Comparison of ENCODE assay signal across 20 cellular contexts in genomic region chr2:178251126-178251525, GRCh38.
"Had no signal": no experiment of that assay in that cellular context is flagged by ENCODE, and none has a peak within 500 bp of the region (broad histone marks: within the 10 kb centered on the region; RNA-seq: fewer than 3 reads in every experiment).

No MANE protein-coding gene starts in this region.

- H3K36me3 Mint-ChIP-seq: activated CD8-positive, alpha-beta memory T cell treated with anti-CD3 and anti-CD28 coated beads, Interleukin-2, amount 10 ng/mL, durations not matched to agents 7 days and 5 days; activated naive CD8-positive, alpha-beta T cell treated with anti-CD3 and anti-CD28 coated beads for 36 hours; memory B cell; T-cell; WTC11 had no signal

- H3K27ac ChIP-seq: neutrophil, right atrium auricular region, tibial nerve had no signal

- H3K4me1 Mint-ChIP-seq: activated CD4-positive, alpha-beta memory T cell treated with anti-CD3 and anti-CD28 coated beads, Interleukin-2, amount 10 ng/mL, durations not matched to agents 7 days and 5 days; activated CD8-positive, alpha-beta memory T cell treated with anti-CD3 and anti-CD28 coated beads, Interleukin-2, amount 10 ng/mL, durations not matched to agents 7 days and 5 days; activated naive CD8-positive, alpha-beta T cell treated with anti-CD3 and anti-CD28 coated beads for 36 hours; memory B cell; T-cell had no signal

- H3K4me3 ChIP-seq: right atrium auricular region, tibial nerve had no signal

- H3K27ac Mint-ChIP-seq: activated CD4-positive, alpha-beta memory T cell treated with anti-CD3 and anti-CD28 coated beads, Interleukin-2, amount 10 ng/mL, durations not matched to agents 7 days and 5 days; activated CD8-positive, alpha-beta memory T cell treated with anti-CD3 and anti-CD28 coated beads, Interleukin-2, amount 10 ng/mL, durations not matched to agents 7 days and 5 days; activated naive CD8-positive, alpha-beta T cell treated with anti-CD3 and anti-CD28 coated beads for 36 hours; memory B cell; WTC11 had no signal

- H3K4me1 ChIP-seq: tibial nerve had no signal

- H3K4me3 Mint-ChIP-seq: activated CD4-positive, alpha-beta memory T cell treated with anti-CD3 and anti-CD28 coated beads, Interleukin-2, amount 10 ng/mL, durations not matched to agents 7 days and 5 days; activated CD8-positive, alpha-beta memory T cell treated with anti-CD3 and anti-CD28 coated beads, Interleukin-2, amount 10 ng/mL, durations not matched to agents 7 days and 5 days; activated naive CD8-positive, alpha-beta T cell treated with anti-CD3 and anti-CD28 coated beads for 36 hours; memory B cell; T-cell; WTC11 had no signal

- H3K27me3 ChIP-seq: neutrophil, right atrium auricular region, tibial nerve had no signal

- DNase-seq: activated CD4-positive, alpha-beta memory T cell treated with anti-CD3 and anti-CD28 coated beads, Interleukin-2, amount 10 ng/mL, durations not matched to agents 7 days and 5 days; activated CD4-positive, alpha-beta T cell treated with anti-CD3 and anti-CD28 coated beads for 48 hours; activated CD8-positive, alpha-beta memory T cell treated with anti-CD3 and anti-CD28 coated beads, Interleukin-2, amount 10 ng/mL, durations not matched to agents 7 days and 5 days; activated naive CD8-positive, alpha-beta T cell treated with anti-CD3 and anti-CD28 coated beads for 36 hours; amniotic stem cell; caudate nucleus; erythroblast; stimulated activated CD4-positive, alpha-beta T cell treated with anti-CD3 and anti-CD28 coated beads, Interleukin-12 subunit alpha, Interleukin-12 subunit beta, amount 100 ng/mL, for 4 hours; stimulated activated CD4-positive, alpha-beta T cell treated with anti-CD3 and anti-CD28 coated beads, Interleukin-1b, Interleukin-23, amount 100 ng/mL, for 48 hours; stimulated activated naive CD4-positive, alpha-beta T cell treated with Interleukin-2 at 50 U/mL for 16 hours; T-cell had no signal

- H3K36me3 ChIP-seq: neutrophil, right atrium auricular region, tibial nerve had no signal

- H3K9me3 ChIP-seq: neutrophil, right atrium auricular region, tibial nerve had no signal

- ATAC-seq: activated CD8-positive, alpha-beta memory T cell treated with anti-CD3 and anti-CD28 coated beads, Interleukin-2, amount 10 ng/mL, durations not matched to agents 7 days and 5 days; T-cell; WTC11 had no signal

- FAIRE-seq: colon, endometrium, frontal cortex, urothelium cell line had no signal

- H3K9me3 Mint-ChIP-seq: activated CD4-positive, alpha-beta memory T cell treated with anti-CD3 and anti-CD28 coated beads, Interleukin-2, amount 10 ng/mL, durations not matched to agents 7 days and 5 days; activated naive CD8-positive, alpha-beta T cell treated with anti-CD3 and anti-CD28 coated beads for 36 hours; memory B cell; T-cell; WTC11 had no signal
